In genomic region chr15:75358771-75359536, GRCh38 we compare ENCODE assay signal across 25 cellular contexts.
"Had no signal": no experiment of that assay in that cellular context is flagged by ENCODE, and none has a peak within 500 bp of the region (broad histone marks: within the 10 kb centered on the region; RNA-seq: fewer than 3 reads in every experiment).

No MANE protein-coding gene starts in this region.

- H3K27me3 ChIP-seq: breast epithelium, MG63, SJCRH30 had no signal

- DNase-seq: activated CD4-positive, alpha-beta memory T cell treated with anti-CD3 and anti-CD28 coated beads for 36 hours; activated CD4-positive, alpha-beta T cell treated with anti-CD3 and anti-CD28 coated beads, Interleukin-2, amount 10 ng/mL, durations not matched to agents 7 days and 5 days; activated CD4-positive, CD25-positive, alpha-beta regulatory T cell; activated effector memory CD4-positive, alpha-beta T cell treated with anti-CD3 and anti-CD28 coated beads, Interleukin-2, amount 50 U/mL, for 16 hours; activated T-cell treated with anti-CD3 and anti-CD28 coated beads, Interleukin-2, amount 50 U/mL, for 4 hours; caudate nucleus; MG63; MV-4-11; NCI-H1092 treated with DMSO at 0.1 percent for 48 hours; NCI-H1417 treated with DMSO at 0.1 percent for 48 hours; NCI-H1694; NCI-H2029; NCI-H2107; NCI-H2171 treated with DMSO at 0.1 percent for 48 hours; NCI-H345; NCI-H510A; NCI-H526 treated with DMSO at 0.1 percent for 48 hours; NCI-H82; Right ventricle myocardium superior; SJCRH30; SK-N-SH; T1000 had no signal

- H3K4me2 ChIP-seq: SK-N-SH had no signal

- FAIRE-seq: TTC549 had no signal

- ATAC-seq: activated T-cell treated with anti-CD3 and anti-CD28 coated beads, Interleukin-2, amount 50 U/mL, for 4 hours had no signal

- H3K27ac ChIP-seq: breast epithelium, SJCRH30, VCaP had no signal

- H3K4me1 ChIP-seq: breast epithelium, SJCRH30 had no signal

- H3K36me3 ChIP-seq: SJCRH30 had no signal

- H3K4me3 ChIP-seq: breast epithelium, MG63, SJCRH30 had no signal

- H3K9me3 ChIP-seq: breast epithelium, MG63, SJCRH30, SK-N-SH had no signal

- H3K9ac ChIP-seq: SK-N-SH had no signal
